Comparison of ENCODE assay signal across 13 cellular contexts in genomic region chr7:20219062-20219445, GRCh38. TPM values are rescaled to one million over a fixed set of nuclear protein-coding genes. Genes with fewer than 3 reads are reported as not detected.
DNase-seq lines count a peak whose midpoint lies in the region; TF ChIP-seq lines count a peak whose summit lies in the region.
"Had no signal": no experiment of that assay in that cellular context is flagged by ENCODE, and none has a peak within 500 bp of the region (broad histone marks: within the 10 kb centered on the region; RNA-seq: fewer than 3 reads in every experiment).

No MANE protein-coding gene starts in this region.

- H3K9me3 Mint-ChIP-seq in Calu3 (ENCODE audit: low read depth, unreplicated experiment) (peaks cover 3% of the 10 kb centered on the region), endodermal cell (no peaks in the 10 kb centered on the region)
- H3K9me3 Mint-ChIP-seq: activated CD4-positive, alpha-beta memory T cell treated with anti-CD3 and anti-CD28 coated beads, Interleukin-2, amount 10 ng/mL, durations not matched to agents 7 days and 5 days; activated naive CD4-positive, alpha-beta T cell treated with anti-CD3 and anti-CD28 coated beads, Interleukin-2, amount 50 U/mL, for 24 hours; T-cell had no signal

- no peak overlapping the region for H2BK5ac ChIP-seq in neuronal stem cell (ENCODE audit: low read length)

- H3K9me3 ChIP-seq in endodermal cell (ENCODE audit: control insufficient read depth, low read length) (no peaks in the 10 kb centered on the region), neuronal stem cell (replicated peaks in 1 of 2; ENCODE audit: control insufficient read depth in 2 of 2, insufficient read depth in 1 of 2, low read depth in 1 of 2, low read length in 2 of 2) (no peaks in the 10 kb centered on the region)

- no peak overlapping the region for H3K4ac ChIP-seq in neuronal stem cell (ENCODE audit: low read length)

- 74 to 85% methylated on average over 3 of the region's 3 CpGs for WGBS in endodermal cell (ENCODE audit: insufficient coverage in 1 of 2, insufficient read length in 1 of 2), 2 experiments
- WGBS in neuronal stem cell (ENCODE audit: extremely low coverage in 2 of 2, insufficient read length in 2 of 2, insufficient replicate concordance in 1 of 2), 2 donors, result no CpG with 5 or more reads among the region's 3 CpGs

- intact Hi-C loops in Calu3 (cut with micrococcal nuclease; ENCODE audit: unreplicated experiment), result loop anchor here (5.0 kb wide), 3 partner anchors 188 to 378 kb away; no protein-coding TSS in a partner anchor

- no peak overlapping the region for H3K4me2 ChIP-seq in neuronal stem cell (ENCODE audit: insufficient read depth, low read length, poor library complexity, severe bottlenecking)

- H3K4me3 Mint-ChIP-seq in Calu3 (ENCODE audit: low read depth, unreplicated experiment) (peak overlapping the region; percentile 73), endodermal cell (no peak overlapping the region)
- H3K4me3 Mint-ChIP-seq: activated CD4-positive, alpha-beta memory T cell treated with anti-CD3 and anti-CD28 coated beads, Interleukin-2, amount 10 ng/mL, durations not matched to agents 7 days and 5 days; activated naive CD4-positive, alpha-beta T cell treated with anti-CD3 and anti-CD28 coated beads, Interleukin-2, amount 50 U/mL, for 24 hours; CD4-positive, CD25-positive, alpha-beta regulatory T cell; T-cell had no signal

- no peak overlapping the region for H2AK5ac ChIP-seq in neuronal stem cell (ENCODE audit: low read depth, low read length)

- H2AFZ ChIP-seq in neuronal stem cell (ENCODE audit: low read length), result no peak overlapping the region

- H4K8ac ChIP-seq in neuronal stem cell (ENCODE audit: low read depth, low read length), result no peak overlapping the region

- peaks cover 61% of the 10 kb centered on the region for H3K4me1 Mint-ChIP-seq in Calu3 (ENCODE audit: low read depth, unreplicated experiment)
- peaks cover 44% of the 10 kb centered on the region for H3K4me1 Mint-ChIP-seq in endodermal cell
- H3K4me1 Mint-ChIP-seq: activated CD4-positive, alpha-beta memory T cell treated with anti-CD3 and anti-CD28 coated beads, Interleukin-2, amount 10 ng/mL, durations not matched to agents 7 days and 5 days; activated naive CD4-positive, alpha-beta T cell treated with anti-CD3 and anti-CD28 coated beads, Interleukin-2, amount 50 U/mL, for 24 hours had no signal

- no peak overlapping the region for H2BK120ac ChIP-seq in neuronal stem cell (ENCODE audit: low read depth, low read length)

- CTCF ChIA-PET in Calu3 (lab: Charles Lee), result interaction anchor here (1.0 to 1.9 kb wide), 10 partner anchors 20 to 505 kb away, joined by 3 to 11 read pairs (median 4); no protein-coding TSS in a partner anchor

- TF ChIP-seq CTCF in Calu3 (IDR thresholded peaks at IDR 0.05; ENCODE audit: unreplicated experiment), result no peak
- no peak for TF ChIP-seq CTCF in endodermal cell (conservative IDR thresholded peaks at IDR 0.05)

- no peak overlapping the region for H3K27ac ChIP-seq in endodermal cell (ENCODE audit: low read depth, low read length)
- peak overlapping the region; percentile 4 for H3K27ac ChIP-seq in rectal smooth muscle tissue (ENCODE audit: low read depth, low read length)
- no peak overlapping the region for H3K27ac ChIP-seq in neuronal stem cell (replicated peaks; ENCODE audit: low read length)

- H3K27me3 ChIP-seq in endodermal cell (ENCODE audit: control insufficient read depth, insufficient read depth, low read length, poor library complexity, severe bottlenecking) (no peaks in the 10 kb centered on the region), rectal smooth muscle tissue (ENCODE audit: control insufficient read depth, insufficient read depth, low read length) (no peaks in the 10 kb centered on the region), neuronal stem cell (ENCODE audit: control insufficient read depth in 3 of 3, insufficient read depth in 3 of 3, low read depth in 1 of 3, low read length in 3 of 3) (no peaks in the 10 kb centered on the region)

- H3K4me3 ChIP-seq in endodermal cell (ENCODE audit: low read length) (peak overlapping the region; percentile 27), rectal smooth muscle tissue (ENCODE audit: low read length) (no peak overlapping the region), neuronal stem cell (ENCODE audit: low read length in 2 of 2) (no peak overlapping the region)

- H2BK15ac ChIP-seq in neuronal stem cell (ENCODE audit: low read length), result no peak overlapping the region

- peak overlapping the region; percentile 95 for H3K27ac Mint-ChIP-seq in Calu3 (ENCODE audit: unreplicated experiment)
- H3K27ac Mint-ChIP-seq in endodermal cell, result peak overlapping the region; percentile 86
- H3K27ac Mint-ChIP-seq: activated CD4-positive, alpha-beta memory T cell treated with anti-CD3 and anti-CD28 coated beads, Interleukin-2, amount 10 ng/mL, durations not matched to agents 7 days and 5 days; activated naive CD4-positive, alpha-beta T cell treated with anti-CD3 and anti-CD28 coated beads, Interleukin-2, amount 50 U/mL, for 24 hours had no signal

- H3K36me3 ChIP-seq in endodermal cell (ENCODE audit: control insufficient read depth, insufficient read depth, low read length), result no peaks in the 10 kb centered on the region
- H3K36me3 ChIP-seq in rectal smooth muscle tissue (ENCODE audit: control insufficient read depth, insufficient read depth, low read length), result no peaks in the 10 kb centered on the region
- no peaks in the 10 kb centered on the region for H3K36me3 ChIP-seq in neuronal stem cell (replicated peaks in 1 of 2; ENCODE audit: control insufficient read depth in 2 of 2, insufficient read depth in 2 of 2, low read length in 2 of 2)

- DNase-seq in Calu3 (no peak), NCI-H1092 treated with DMSO at 0.1 percent for 48 hours (lab: John Stamatoyannopoulos, UW) (peak; percentile 59), endodermal cell (no peak), mesenteric fat pad (ENCODE audit: low spot score) (no peak), OCI-M1 (lab: John Stamatoyannopoulos, UW) (no peak), neuronal stem cell (ENCODE audit: low spot score) (no peak)
- no peak for DNase-seq in stimulated activated CD4-positive, alpha-beta T cell treated with anti-CD3 and anti-CD28 coated beads, Interleukin-2, amount 100 ng/mL, for 48 hours
- DNase-seq: activated CD4-positive, alpha-beta memory T cell treated with anti-CD3 and anti-CD28 coated beads, Interleukin-2, amount 10 ng/mL, durations not matched to agents 7 days and 5 days; CD4-positive, CD25-positive, alpha-beta regulatory T cell; effector CD8-positive, alpha-beta T cell had no signal

- no peaks in the 10 kb centered on the region for H3K79me1 ChIP-seq in neuronal stem cell (ENCODE audit: low read depth, low read length)

- H3K14ac ChIP-seq in neuronal stem cell (ENCODE audit: low read length), result no peak overlapping the region

- H3K9ac ChIP-seq in endodermal cell (ENCODE audit: extremely low read depth, low read length, poor library complexity, severe bottlenecking) (peak overlapping the region; percentile 52), rectal smooth muscle tissue (ENCODE audit: low read length) (no peak overlapping the region), neuronal stem cell (ENCODE audit: low read depth, low read length, poor library complexity) (no peak overlapping the region)

- H3K36me3 Mint-ChIP-seq in Calu3 (ENCODE audit: insufficient read depth, unreplicated experiment), result peaks cover 50% of the 10 kb centered on the region
- H3K36me3 Mint-ChIP-seq in endodermal cell (ENCODE audit: low read depth), result no peaks in the 10 kb centered on the region
- H3K36me3 Mint-ChIP-seq: activated naive CD4-positive, alpha-beta T cell treated with anti-CD3 and anti-CD28 coated beads, Interleukin-2, amount 50 U/mL, for 24 hours; CD4-positive, CD25-positive, alpha-beta regulatory T cell; T-cell had no signal

- no peak overlapping the region for H3K18ac ChIP-seq in neuronal stem cell (ENCODE audit: low read length)

- H4K91ac ChIP-seq in neuronal stem cell (ENCODE audit: low read depth, low read length, poor library complexity), result no peak overlapping the region

- H3K23ac ChIP-seq in neuronal stem cell (ENCODE audit: low read depth, low read length, poor library complexity), result no peak overlapping the region

- no TSS peak for BruUV-seq in Calu3 (replicated peaks; lab: Mats Ljungman, UMichigan)

- H3K4me1 ChIP-seq in endodermal cell (ENCODE audit: control insufficient read depth, insufficient read depth, low read length), result peaks cover 9% of the 10 kb centered on the region
- H3K4me1 ChIP-seq in rectal smooth muscle tissue (ENCODE audit: control insufficient read depth, insufficient read depth, low read length), result no peaks in the 10 kb centered on the region
- peaks cover 4 to 5% of the 10 kb centered on the region in 2 donors for H3K4me1 ChIP-seq in neuronal stem cell (ENCODE audit: control insufficient read depth in 2 of 2, insufficient read depth in 1 of 2, low read depth in 1 of 2, low read length in 2 of 2)

- H2BK12ac ChIP-seq in neuronal stem cell (ENCODE audit: low read length), result no peak overlapping the region

- H3K27me3 Mint-ChIP-seq in Calu3 (ENCODE audit: unreplicated experiment), result no peaks in the 10 kb centered on the region
- no peaks in the 10 kb centered on the region for H3K27me3 Mint-ChIP-seq in endodermal cell (ENCODE audit: insufficient read depth)
- H3K27me3 Mint-ChIP-seq: activated CD4-positive, alpha-beta memory T cell treated with anti-CD3 and anti-CD28 coated beads, Interleukin-2, amount 10 ng/mL, durations not matched to agents 7 days and 5 days; activated naive CD4-positive, alpha-beta T cell treated with anti-CD3 and anti-CD28 coated beads, Interleukin-2, amount 50 U/mL, for 24 hours; CD4-positive, CD25-positive, alpha-beta regulatory T cell had no signal

RNA-seq across cellular contexts. Expression of gene MACC1, which starts 1.9 kb away (rescaled TPM):
- total RNA-seq in Calu3 (2022) (190 and 199 TPM in 2 replicates), endodermal cell (1 to 10 TPM; 1.4 to 2.0 TPM), mesenteric fat pad (7.4 TPM)
- 0.32 TPM for polyA plus RNA-seq in endodermal cell (2013, experiment 1 of 2)
- 0.17 TPM for polyA plus RNA-seq in endodermal cell (2013, experiment 2 of 2)
- 0.42 TPM for polyA plus RNA-seq in neuronal stem cell (2013, experiment 1 of 2)
- 0.44 TPM for polyA plus RNA-seq in neuronal stem cell (2013, experiment 2 of 2)

Comparison
In these comparisons a context has a peak if more than half of its experiments do, and no peak if none do; other contexts are left out.
1. RNA of gene MACC1, which starts 1.9 kb away (total RNA-seq): 190 to 199 TPM in Calu3; 7.4 TPM in mesenteric fat pad (single experiment) and 1.4 to 2.0 TPM in endodermal cell; every median in the first group is over 10 times any median in the second.